8 cellular contexts compared by ENCODE assay signal in genomic region chr16:68264128-68265077, GRCh38. TPM values are rescaled to one million over a fixed set of nuclear protein-coding genes. Genes with fewer than 3 reads are reported as not detected.
DNase-seq lines count a peak whose midpoint lies in the region; ATAC-seq and TF ChIP-seq lines count a peak whose summit lies in the region.

TSS of gene SLC7A6 (plus strand) at chr16:68264526. CDS start at chr16:68274727, 10,201 bp downstream.

- H3K9me3 Mint-ChIP-seq in progenitor cell of endocrine pancreas (ENCODE audit: low read depth) = no peaks in the 10 kb centered on the region

- peak within 1 kb of the TSS; percentile 71 for H3K27ac ChIP-seq in HUES48 (ENCODE audit: low read depth, low read length)
- peak within 1 kb of the TSS; percentile 96 to 99 (median 98) for H3K27ac ChIP-seq in heart right ventricle
- peak within 1 kb of the TSS; percentile 93 for H3K27ac ChIP-seq in upper lobe of right lung

- TF ChIP-seq CTCF in heart right ventricle (IDR thresholded peaks at IDR 0.05) (peak; percentile 57 to 93 (median 83)), progenitor cell of endocrine pancreas (IDR thresholded peaks at IDR 0.05; ENCODE audit: unreplicated experiment) (peak; percentile 82), upper lobe of right lung (IDR thresholded peaks at IDR 0.05) (peak; percentile 77)

- H3K9ac ChIP-seq in HUES48 (ENCODE audit: low read depth, low read length) (peak within 1 kb of the TSS; percentile 78), adipocyte (ENCODE audit: low read length) (peak within 1 kb of the TSS; percentile 100)

- 0% methylated on average over 109 to 123 of the region's 123 CpGs for WGBS in heart right ventricle, 2 donors

- H3K27me3 Mint-ChIP-seq in progenitor cell of endocrine pancreas = peaks cover 22% of the 10 kb centered on the region

- no peaks in the 10 kb centered on the region for H3K9me3 ChIP-seq in HUES48 (ENCODE audit: control insufficient read depth, insufficient read depth, low read length)
- H3K9me3 ChIP-seq in adipocyte (ENCODE audit: control insufficient read depth, low read length) = no peaks in the 10 kb centered on the region
- no peaks in the 10 kb centered on the region for H3K9me3 ChIP-seq in heart right ventricle
- H3K9me3 ChIP-seq in upper lobe of right lung = no peaks in the 10 kb centered on the region

- peak; percentile 61 for ATAC-seq in GM21381 (IDR thresholded peaks at IDR 0.05; ENCODE audit: unreplicated experiment)
- peak; percentile 63 to 87 (median 74) for ATAC-seq in heart right ventricle
- ATAC-seq in upper lobe of right lung = peak; percentile 84

- peaks cover 17% of the 10 kb centered on the region for H3K4me1 ChIP-seq in HUES48 (ENCODE audit: control insufficient read depth, insufficient read depth, low read length)
- H3K4me1 ChIP-seq in adipocyte (ENCODE audit: control insufficient read depth, insufficient read depth, low read length) = peaks cover 33% of the 10 kb centered on the region
- peaks cover 4 to 85% (median 46%) of the 10 kb centered on the region in 9 donors for H3K4me1 ChIP-seq in heart right ventricle
- H3K4me1 ChIP-seq in upper lobe of right lung = peaks cover 19% of the 10 kb centered on the region

- peak within 1 kb of the TSS; percentile 93 for H3K27ac Mint-ChIP-seq in progenitor cell of endocrine pancreas

- H3K27me3 ChIP-seq in HUES48 (ENCODE audit: control insufficient read depth, insufficient read depth, low read length) (peaks cover 13% of the 10 kb centered on the region), adipocyte (replicated peaks; ENCODE audit: control insufficient read depth, insufficient read depth, low read length) (no peaks in the 10 kb centered on the region), heart right ventricle (no peaks in the 10 kb centered on the region), upper lobe of right lung (no peaks in the 10 kb centered on the region)

- H3K4me1 Mint-ChIP-seq in progenitor cell of endocrine pancreas (ENCODE audit: low read depth) = peaks cover 15% of the 10 kb centered on the region

- intact Hi-C loops in heart right ventricle (cut with DNase I) (loop anchor here in 8 of 10 donors (2.0 to 5.0 kb wide), 5 partner anchors 20 to 63 kb away; partner anchors contain the start of genes PRMT7 (in 7 of the 8) and SLC7A6OS (in 7 of the 8)), upper lobe of right lung (cut with DNase I) (loop anchor here (5.0 kb wide), 1 partner anchor 63 kb away; no protein-coding TSS in a partner anchor)

- H3K36me3 Mint-ChIP-seq in progenitor cell of endocrine pancreas (ENCODE audit: insufficient read depth) = no peaks in the 10 kb centered on the region

- H3K36me3 ChIP-seq in HUES48 (ENCODE audit: control insufficient read depth, insufficient read depth, low read length) = peaks cover 2% of the 10 kb centered on the region; the same call in 1 of the 2 replicates
- peaks cover 31% of the 10 kb centered on the region for H3K36me3 ChIP-seq in adipocyte (ENCODE audit: control insufficient read depth, insufficient read depth, low read length, severe bottlenecking)
- peaks cover 0 to 26% (median 11%) of the 10 kb centered on the region in 9 donors for H3K36me3 ChIP-seq in heart right ventricle
- peaks cover 13% of the 10 kb centered on the region for H3K36me3 ChIP-seq in upper lobe of right lung

- H3K4me3 ChIP-seq in HUES48 (ENCODE audit: low read depth, low read length) = peak within 1 kb of the TSS; percentile 91
- peak within 1 kb of the TSS; percentile 98 for H3K4me3 ChIP-seq in adipocyte (ENCODE audit: low read length)
- H3K4me3 ChIP-seq in heart right ventricle = peak within 1 kb of the TSS; percentile 67 to 98 (median 92)
- peak within 1 kb of the TSS; percentile 87 for H3K4me3 ChIP-seq in upper lobe of right lung

- peak within 1 kb of the TSS; percentile 87 for H3K4me3 Mint-ChIP-seq in progenitor cell of endocrine pancreas (ENCODE audit: low read depth)

- DNase-seq in DMS114 treated with DMSO at 0.1 percent for 48 hours (lab: John Stamatoyannopoulos, UW; ENCODE audit: unreplicated experiment) (peak; percentile 37), SW480 (ENCODE audit: low spot score) (peak; percentile 86), adipocyte (ENCODE audit: low read depth) (peak; percentile 92), heart right ventricle (peak; percentile 75 to 80), progenitor cell of endocrine pancreas (ENCODE audit: low spot score, unreplicated experiment) (peak; percentile 59), upper lobe of right lung (peak; percentile 91)

RNA-seq across cellular contexts. Expression of gene SLC7A6, which starts in this region (rescaled TPM):
- total RNA-seq in heart right ventricle (10 to 100 TPM; 28.4 to 59.2 (median 42.4) TPM), progenitor cell of endocrine pancreas (11.3 and 11.6 TPM in 2 replicates), upper lobe of right lung (61.9 TPM)
- 10 to 100 TPM; 22.6 to 85.6 TPM for polyA plus RNA-seq in heart right ventricle

Comparison
In these comparisons a context has a peak if more than half of its experiments do, and no peak if none do; other contexts are left out.
1. Peak in every context shown above with its lines: DNase-seq, ATAC-seq, H3K4me3 ChIP-seq and H3K27ac ChIP-seq.
2. DNase-seq: peak in every context shown above with its lines; median percentile 92 in adipocyte; 91 in upper lobe of right lung; 86 in SW480; 78 in heart right ventricle; 59 in progenitor cell of endocrine pancreas; 37 in DMS114 treated with DMSO at 0.1 percent for 48 hours.